In the genomic region with DNA sequence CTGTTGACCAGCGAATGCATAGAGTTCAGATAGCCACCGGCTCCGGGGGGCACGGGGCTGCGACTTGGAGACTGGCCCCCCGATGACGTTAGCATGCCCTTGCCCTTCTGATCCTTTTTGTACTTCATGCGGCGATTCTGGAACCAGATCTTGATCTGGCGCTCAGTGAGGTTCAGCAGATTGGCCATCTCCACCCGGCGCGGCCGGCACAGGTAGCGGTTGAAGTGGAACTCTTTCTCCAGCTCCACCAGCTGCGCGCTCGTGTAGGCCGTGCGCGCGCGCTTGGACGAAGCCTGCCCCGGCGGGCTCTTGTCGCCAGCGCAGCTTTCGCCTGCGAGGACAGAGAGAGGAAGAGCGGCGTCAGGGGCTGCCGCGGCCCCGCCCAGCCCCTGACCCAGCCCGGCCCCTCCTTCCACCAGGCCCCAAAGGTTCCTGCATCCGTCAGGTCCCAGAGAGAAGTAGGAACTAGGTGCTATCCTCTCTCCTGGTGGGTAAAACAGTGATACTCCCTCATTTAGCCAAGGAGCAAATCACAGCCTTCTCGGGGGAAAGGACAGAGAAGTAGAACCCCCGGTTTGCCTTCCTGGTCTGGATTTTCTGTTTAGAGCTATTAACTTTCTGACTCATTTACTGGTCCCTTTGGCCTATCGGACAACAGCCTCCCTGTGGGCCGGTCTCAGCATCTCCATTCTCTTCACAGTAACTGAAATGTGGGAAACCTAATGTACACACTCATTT, we compare ENCODE assay signal across 9 cellular contexts. TPM values are rescaled to one million over a fixed set of nuclear protein-coding genes. Genes with fewer than 3 reads are reported as not detected.
A peak's percentile ranks its signal among the peaks of the same experiment; 100 is the strongest.
DNase-seq lines count a peak whose midpoint lies in the region; ATAC-seq, FAIRE-seq and TF ChIP-seq lines count a peak whose summit lies in the region.
"Had no signal": no experiment of that assay in that cellular context is flagged by ENCODE, and none has a peak within 500 bp of the region (broad histone marks: within the 10 kb centered on the region; RNA-seq: fewer than 3 reads in every experiment).

No MANE protein-coding gene starts in this region.

- peaks cover 8% of the 10 kb centered on the region for H3K36me3 Mint-ChIP-seq in chondrocyte (ENCODE audit: low read depth)

- no peak overlapping the region for H3K9ac ChIP-seq in GM23248
- peak overlapping the region; percentile 7 for H3K9ac ChIP-seq in keratinocyte (ENCODE audit: control insufficient read depth, extremely low read depth, insufficient read depth, low read length)

- H3K4me3 ChIP-seq in GM23248: no peak overlapping the region
- peak overlapping the region in 1 of 3 experiments; percentile 17 for H3K4me3 ChIP-seq in keratinocyte (ENCODE audit: control insufficient read depth in 2 of 3, extremely low read depth in 1 of 3, insufficient read depth in 2 of 3, low read depth in 1 of 3, low read length in 3 of 3)

- H3K36me3 ChIP-seq in GM23248 (ENCODE audit: low read depth): peaks cover 6% of the 10 kb centered on the region; the same call in 1 of the 2 replicates
- H3K36me3 ChIP-seq in keratinocyte (ENCODE audit: control insufficient read depth in 2 of 2, extremely low read depth in 1 of 2, insufficient read depth in 2 of 2, low read length in 2 of 2): no peaks in the 10 kb centered on the region

- dilution Hi-C loops in keratinocyte (cut with MboI; ENCODE audit: extremely low pct_ligation_motif_present, low sequenced_read_pairs): no loop called here

- in situ Hi-C loops in GM23248 (cut with MboI): loop anchor here (10.0 kb wide), 1 partner anchor 254 kb away; no protein-coding TSS in a partner anchor

- H3F3A ChIP-seq in GM23248 (ENCODE audit: insufficient read depth): peaks cover 11% of the 10 kb centered on the region; the same call in 1 of the 2 replicates

- H3K4me1 Mint-ChIP-seq in chondrocyte (ENCODE audit: low read depth): peaks cover 58% of the 10 kb centered on the region

- FAIRE-seq in keratinocyte (lab: Jason Lieb, UNC): no peak

- no peaks in the 10 kb centered on the region for H3K9me3 Mint-ChIP-seq in chondrocyte (ENCODE audit: low read depth)

- H3K27me3 Mint-ChIP-seq in chondrocyte (ENCODE audit: low read depth): peaks cover 50% of the 10 kb centered on the region

- H3K27ac ChIP-seq in GM23248 (no peak overlapping the region), keratinocyte (ENCODE audit: control insufficient read depth, insufficient read depth, low read length) (no peak overlapping the region)

- H2AFZ ChIP-seq in GM23248 (no peak overlapping the region), keratinocyte (ENCODE audit: control insufficient read depth, low read length) (no peak overlapping the region)

- no peaks in the 10 kb centered on the region for H3K9me1 ChIP-seq in keratinocyte (ENCODE audit: control insufficient read depth, extremely low read depth, insufficient read depth, low read length)

- H3K79me2 ChIP-seq in GM23248 (ENCODE audit: insufficient read depth): no peaks in the 10 kb centered on the region
- H3K79me2 ChIP-seq in keratinocyte (ENCODE audit: control insufficient read depth, insufficient read depth, low read length): peaks cover 27% of the 10 kb centered on the region

- no peaks in the 10 kb centered on the region for H4K20me1 ChIP-seq in GM23248 (ENCODE audit: insufficient read depth)
- no peaks in the 10 kb centered on the region for H4K20me1 ChIP-seq in keratinocyte (ENCODE audit: control insufficient read depth, extremely low read depth, insufficient read depth, low read length)

- no peaks in the 10 kb centered on the region for H3K9me3 ChIP-seq in GM23248 (ENCODE audit: low read depth)
- H3K9me3 ChIP-seq in keratinocyte (ENCODE audit: control insufficient read depth, low read depth, low read length): no peaks in the 10 kb centered on the region

- intact Hi-C loops in posterior vena cava (cut with DNase I): no loop called here

- no peak overlapping the region for H3K4me2 ChIP-seq in GM23248 (ENCODE audit: unreplicated experiment)
- peak overlapping the region; percentile 33 for H3K4me2 ChIP-seq in keratinocyte (ENCODE audit: control insufficient read depth, extremely low read depth, insufficient read depth, low read depth, low read length)

- H3K4me3 Mint-ChIP-seq in chondrocyte (ENCODE audit: unreplicated experiment): peak overlapping the region; percentile 75

- peak overlapping the region; percentile 88 for H3K27ac Mint-ChIP-seq in chondrocyte (ENCODE audit: unreplicated experiment)

- no peak for TF ChIP-seq CTCF in chondrocyte (IDR thresholded peaks at IDR 0.05)
- TF ChIP-seq CTCF in keratinocyte (optimal IDR thresholded peaks at IDR 0.05 in 1 of 3, IDR thresholded peaks at IDR 0.05 in 1 of 3, conservative IDR thresholded peaks at IDR 0.05 in 1 of 3; ENCODE audit: extremely low read depth in 1 of 3, insufficient read depth in 2 of 3, low read length in 3 of 3): no peak

- peak; percentile 17 for DNase-seq in GM23248
- no peak for DNase-seq in chondrocyte (ENCODE audit: low spot score)
- no peak for DNase-seq in keratinocyte (ENCODE audit: low read depth, low spot score)
- peak; percentile 86 for DNase-seq in posterior vena cava (ENCODE audit: low spot score)
- DNase-seq in NCI-H446 treated with DMSO at 0.1 percent for 48 hours (lab: John Stamatoyannopoulos, UW): no peak
- no peak for DNase-seq in activated CD4-positive, CD25-positive, alpha-beta regulatory T cell (lab: John Stamatoyannopoulos, UW)
- DNase-seq: retina had no signal

- H3K27me3 ChIP-seq in GM23248 (replicated peaks; ENCODE audit: insufficient read depth) (no peaks in the 10 kb centered on the region), keratinocyte (ENCODE audit: control insufficient read depth, extremely low read depth, insufficient read depth, low read length) (no peaks in the 10 kb centered on the region)

- no peaks in the 10 kb centered on the region for H3K9me2 ChIP-seq in GM23248 (ENCODE audit: insufficient read depth)

- H3K4me1 ChIP-seq in GM23248 (ENCODE audit: insufficient read depth) (peaks cover 7% of the 10 kb centered on the region; the same call in 1 of the 2 replicates), keratinocyte (ENCODE audit: control insufficient read depth, extremely low read depth, insufficient read depth, low read length) (peaks cover 34% of the 10 kb centered on the region)

- ATAC-seq in GM21447 (IDR thresholded peaks at IDR 0.05; ENCODE audit: unreplicated experiment) (no peak), GM18907 (IDR thresholded peaks at IDR 0.05; ENCODE audit: unreplicated experiment) (no peak)

- 93 to 96% methylated on average over 31 to 41 of the region's 41 CpGs for whole genome bisulfite sequencing in GM23248 (ENCODE audit: low coverage in 1 of 2, low lambda C conversion rate in 2 of 2, missing lambda C conversion rate in 2 of 2), 2 experiments

RNA-seq across cellular contexts. Expression of a gene that starts 6.1 kb away (rescaled TPM):
- not detected in 2 replicates for total RNA-seq in GM23248 (2014; rRNA removed; shearing (Covaris generic))
- polyA plus RNA-seq in GM23248 (2016; fragmentation: Nextera tagmentation; extraction: Ambion mirVana) (0.09 TPM in 1 of 2 replicates, not detected in the other), keratinocyte (0.22 to 1.1 TPM (median 0.71 TPM) in 3 replicates)
- total RNA-seq in chondrocyte (8.3 to 10.2 TPM in 2 of 3 replicates, not detected in the other), posterior vena cava (1 to 10 TPM; 1.3 to 2.0 TPM)
- polyA plus RNA-seq in keratinocyte (2011; ENCODE audit: low read depth): 0.24 TPM
- 0.25 and 0.47 TPM in 2 replicates for polyA plus RNA-seq in keratinocyte (2011; cell fraction: cytosol; rRNA removed)
- polyA plus RNA-seq in keratinocyte (2011; cell fraction: nucleus; rRNA removed): 1.1 and 1.2 TPM in 2 replicates
- polyA plus RNA-seq in keratinocyte (2012; ENCODE audit: low replicate concordance): 0.14 and 0.80 TPM in 2 replicates
- polyA minus RNA-seq in keratinocyte: 0.23 to 0.35 TPM in 2 of 3 replicates, not detected in the other
- not detected for polyA minus RNA-seq in keratinocyte (2011; cell fraction: cytosol; rRNA and poly(A)+ RNA removed)
- polyA minus RNA-seq in keratinocyte (2011; cell fraction: nucleus; rRNA and poly(A)+ RNA removed): 0.54 TPM in 1 of 2 replicates, not detected in the other

RNA-seq across cellular contexts. Expression of a gene that starts 12.8 kb away (rescaled TPM):
- 0.89 and 0.97 TPM in 2 replicates for total RNA-seq in GM23248 (2014; rRNA removed; shearing (Covaris generic))
- polyA plus RNA-seq in GM23248 (2016; fragmentation: Nextera tagmentation; extraction: Ambion mirVana) (1.6 and 1.8 TPM in 2 replicates), keratinocyte (5.2 to 12.5 TPM (median 11.9 TPM) in 3 replicates)
- total RNA-seq in chondrocyte (2.7 to 2.9 TPM in 2 of 3 replicates, not detected in the other), posterior vena cava (under 1 TPM; 0.71 to 0.97 TPM)
- 1.3 TPM for polyA plus RNA-seq in keratinocyte (2011; ENCODE audit: low read depth)
- 11.8 and 14.4 TPM in 2 replicates for polyA plus RNA-seq in keratinocyte (2011; cell fraction: cytosol; rRNA removed)
- 7.9 and 8.1 TPM in 2 replicates for polyA plus RNA-seq in keratinocyte (2011; cell fraction: nucleus; rRNA removed)
- polyA plus RNA-seq in keratinocyte (2012; ENCODE audit: low replicate concordance): 4.2 and 10.2 TPM in 2 replicates
- 3.6 to 10.2 TPM (median 7.7 TPM) in 3 replicates for polyA minus RNA-seq in keratinocyte
- polyA minus RNA-seq in keratinocyte (2011; cell fraction: cytosol; rRNA and poly(A)+ RNA removed): 4.4 TPM
- 2.6 and 5.5 TPM in 2 replicates for polyA minus RNA-seq in keratinocyte (2011; cell fraction: nucleus; rRNA and poly(A)+ RNA removed)

RNA-seq across cellular contexts. Expression of a gene that starts 22.0 kb away (rescaled TPM):
- total RNA-seq in GM23248 (2014; rRNA removed; shearing (Covaris generic)): 0.13 and 1.8 TPM in 2 replicates
- polyA plus RNA-seq in GM23248 (2016; fragmentation: Nextera tagmentation; extraction: Ambion mirVana): 3.1 and 3.3 TPM in 2 replicates
- total RNA-seq in chondrocyte: 0.30 TPM in 1 of 3 replicates, not detected in the others
- polyA plus RNA-seq in keratinocyte: 0.40 to 1.8 TPM (median 1.5 TPM) in 3 replicates
- 0.55 TPM for polyA plus RNA-seq in keratinocyte (2011; ENCODE audit: low read depth)
- polyA plus RNA-seq in keratinocyte (2011; cell fraction: cytosol; rRNA removed): 1.3 and 1.5 TPM in 2 replicates
- 2.1 and 2.6 TPM in 2 replicates for polyA plus RNA-seq in keratinocyte (2011; cell fraction: nucleus; rRNA removed)
- polyA plus RNA-seq in keratinocyte (2012; ENCODE audit: low replicate concordance): 1.2 and 1.7 TPM in 2 replicates
- polyA minus RNA-seq in keratinocyte: 0.30 to 0.99 TPM (median 0.74 TPM) in 3 replicates
- polyA minus RNA-seq in keratinocyte (2011; cell fraction: cytosol; rRNA and poly(A)+ RNA removed): not detected
- polyA minus RNA-seq in keratinocyte (2011; cell fraction: nucleus; rRNA and poly(A)+ RNA removed): 0.54 and 0.63 TPM in 2 replicates
- 1 to 10 TPM; 6.2 to 9.5 TPM for total RNA-seq in posterior vena cava

RNA-seq across cellular contexts. Expression of a gene that starts 34.9 kb away (rescaled TPM):
- 0.25 and 4.0 TPM in 2 replicates for total RNA-seq in GM23248 (2014; rRNA removed; shearing (Covaris generic))
- polyA plus RNA-seq in GM23248 (2016; fragmentation: Nextera tagmentation; extraction: Ambion mirVana) (1.3 and 1.9 TPM in 2 replicates), keratinocyte (3.3 to 7.1 TPM (median 4.5 TPM) in 3 replicates)
- total RNA-seq in chondrocyte (not detected in 3 replicates), posterior vena cava (10 to 100 TPM; 11.3 to 17.6 TPM)
- 6.8 TPM for polyA plus RNA-seq in keratinocyte (2011; ENCODE audit: low read depth)
- 3.1 and 4.3 TPM in 2 replicates for polyA plus RNA-seq in keratinocyte (2011; cell fraction: cytosol; rRNA removed)
- 9.4 and 10.0 TPM in 2 replicates for polyA plus RNA-seq in keratinocyte (2011; cell fraction: nucleus; rRNA removed)
- polyA plus RNA-seq in keratinocyte (2012; ENCODE audit: low replicate concordance): 3.2 and 5.0 TPM in 2 replicates
- 2.3 to 4.3 TPM (median 2.7 TPM) in 3 replicates for polyA minus RNA-seq in keratinocyte
- polyA minus RNA-seq in keratinocyte (2011; cell fraction: cytosol; rRNA and poly(A)+ RNA removed): 4.4 TPM
- 5.0 and 5.5 TPM in 2 replicates for polyA minus RNA-seq in keratinocyte (2011; cell fraction: nucleus; rRNA and poly(A)+ RNA removed)

RNA-seq across cellular contexts. Expression of a gene that starts 39.0 kb away (rescaled TPM):
- total RNA-seq in GM23248 (2014; rRNA removed; shearing (Covaris generic)): 0.51 and 3.2 TPM in 2 replicates
- polyA plus RNA-seq in GM23248 (2016; fragmentation: Nextera tagmentation; extraction: Ambion mirVana): 3.5 and 3.7 TPM in 2 replicates
- not detected in 3 replicates for total RNA-seq in chondrocyte
- 0.52 to 0.72 TPM (median 0.54 TPM) in 3 replicates for polyA plus RNA-seq in keratinocyte
- polyA plus RNA-seq in keratinocyte (2011; ENCODE audit: low read depth): not detected
- polyA plus RNA-seq in keratinocyte (2011; cell fraction: cytosol; rRNA removed): 0.26 and 0.68 TPM in 2 replicates
- polyA plus RNA-seq in keratinocyte (2011; cell fraction: nucleus; rRNA removed): 1.8 and 2.5 TPM in 2 replicates
- 0.44 and 1.4 TPM in 2 replicates for polyA plus RNA-seq in keratinocyte (2012; ENCODE audit: low replicate concordance)
- polyA minus RNA-seq in keratinocyte: 0.59 to 2.3 TPM (median 1.1 TPM) in 3 replicates
- not detected for polyA minus RNA-seq in keratinocyte (2011; cell fraction: cytosol; rRNA and poly(A)+ RNA removed)
- polyA minus RNA-seq in keratinocyte (2011; cell fraction: nucleus; rRNA and poly(A)+ RNA removed): 2.7 and 3.6 TPM in 2 replicates
- total RNA-seq in posterior vena cava: 1 to 10 TPM; 8.6 to 9.1 TPM

Comparison
In these comparisons a context has a peak if more than half of its experiments do, and no peak if none do; other contexts are left out.
1. DNase-seq: peak in GM23248 (single experiment) and posterior vena cava (single experiment); none in chondrocyte (single experiment), keratinocyte (single experiment), NCI-H446 treated with DMSO at 0.1 percent for 48 hours (single experiment) and activated CD4-positive, CD25-positive, alpha-beta regulatory T cell (0 of 4).